In genomic region chr1:239929317-239929716, GRCh38 we compare ENCODE assay signal across 26 cellular contexts.
"Had no signal": no experiment of that assay in that cellular context is flagged by ENCODE, and none has a peak within 500 bp of the region (broad histone marks: within the 10 kb centered on the region; RNA-seq: fewer than 3 reads in every experiment).

No MANE protein-coding gene starts in this region.

- H3K4me3 ChIP-seq: adrenal gland, body of pancreas, colonic mucosa had no signal

- H3K27ac ChIP-seq: adrenal gland, body of pancreas, colonic mucosa, epithelial cell of prostate had no signal

- DNase-seq: activated CD4-positive, alpha-beta memory T cell treated with anti-CD3 and anti-CD28 coated beads for 36 hours; activated CD4-positive, alpha-beta T cell treated with anti-CD3 and anti-CD28 coated beads for 36 hours; activated CD4-positive, alpha-beta T cell treated with anti-CD3 and anti-CD28 coated beads, Interleukin-2, amount 10 ng/mL, durations not matched to agents 24 days and 14 days; activated CD4-positive, CD25-positive, alpha-beta regulatory T cell; activated CD4-positive, CD25-positive, alpha-beta regulatory T cell treated with anti-CD3 and anti-CD28 coated beads, Interleukin-2, amount 50 U/mL, for 72 hours; activated CD8-positive, alpha-beta memory T cell treated with anti-CD3 and anti-CD28 coated beads, Interleukin-2, amount 10 ng/mL, durations not matched to agents 7 days and 5 days; activated CD8-positive, alpha-beta memory T cell treated with anti-CD3 and anti-CD28 coated beads, Interleukin-2, amount 50 U/mL, for 4 hours; activated CD8-positive, alpha-beta T cell treated with anti-CD3 and anti-CD28 coated beads, Interleukin-2, amount 10 ng/mL, durations not matched to agents 7 days and 5 days; activated effector memory CD4-positive, alpha-beta T cell treated with anti-CD3 and anti-CD28 coated beads, Interleukin-2, amount 50 U/mL, for 16 hours; activated naive CD4-positive, alpha-beta T cell treated with anti-CD3 and anti-CD28 coated beads for 36 hours; activated naive CD8-positive, alpha-beta T cell treated with anti-CD3 and anti-CD28 coated beads for 36 hours; activated naive CD8-positive, alpha-beta T cell treated with anti-CD3 and anti-CD28 coated beads, Interleukin-2, amount 50 U/mL, for 24 hours; activated T-cell treated with anti-CD3 and anti-CD28 coated beads, Interleukin-2, amount 50 U/mL, for 1 hour; activated T-cell treated with anti-CD3 and anti-CD28 coated beads, Interleukin-2, amount 50 U/mL, for 48 hours; adrenal gland; amygdala; aorta; body of pancreas; central memory CD4-positive, alpha-beta T cell; cerebellar nuclear complex; colonic mucosa; effector CD8-positive, alpha-beta T cell; foreskin fibroblast; T-helper 1 cell; T-helper 2 cell had no signal

- H3K9me3 ChIP-seq: adrenal gland, body of pancreas, colonic mucosa had no signal

- H3K4me1 ChIP-seq: adrenal gland, body of pancreas, colonic mucosa had no signal

- H3K27me3 ChIP-seq: adrenal gland, body of pancreas, colonic mucosa had no signal

- H3K36me3 ChIP-seq: adrenal gland, colonic mucosa had no signal

- ATAC-seq: activated CD4-positive, alpha-beta T cell treated with anti-CD3 and anti-CD28 coated beads for 36 hours; activated CD8-positive, alpha-beta memory T cell treated with anti-CD3 and anti-CD28 coated beads, Interleukin-2, amount 10 ng/mL, durations not matched to agents 7 days and 5 days; activated CD8-positive, alpha-beta T cell treated with anti-CD3 and anti-CD28 coated beads, Interleukin-2, amount 10 ng/mL, durations not matched to agents 7 days and 5 days; activated naive CD8-positive, alpha-beta T cell treated with anti-CD3 and anti-CD28 coated beads, Interleukin-2, amount 50 U/mL, for 24 hours; body of pancreas had no signal
